Comparison of ENCODE assay signal across 12 cellular contexts in genomic region chr2:237864940-237865622, GRCh38. TPM values are rescaled to one million over a fixed set of nuclear protein-coding genes. Genes with fewer than 3 reads are reported as not detected.
DNase-seq lines count a peak whose midpoint lies in the region; ATAC-seq and TF ChIP-seq lines count a peak whose summit lies in the region.
"Had no signal": no experiment of that assay in that cellular context is flagged by ENCODE, and none has a peak within 500 bp of the region (broad histone marks: within the 10 kb centered on the region; RNA-seq: fewer than 3 reads in every experiment).

No MANE protein-coding gene starts in this region.

- intact Hi-C loops in thyroid gland (cut with DNase I) = no loop called here

- peak overlapping the region; percentile 92 for H3K27ac ChIP-seq in mesodermal cell (ENCODE audit: low read depth, low read length, severe bottlenecking)
- no peak overlapping the region for H3K27ac ChIP-seq in thyroid gland

- H3K4me3 ChIP-seq in mesodermal cell (ENCODE audit: extremely low read depth, insufficient read depth, low read length, poor library complexity, severe bottlenecking) (no peak overlapping the region), thyroid gland (replicated peaks in 1 of 3) (no peak overlapping the region)

- peaks cover 53% of the 10 kb centered on the region for H3K4me1 ChIP-seq in mesodermal cell (ENCODE audit: control insufficient read depth, insufficient read depth, low read length, poor library complexity, severe bottlenecking)
- H3K4me1 ChIP-seq in thyroid gland = peaks cover 0 to under 1% of the 10 kb centered on the region in 2 donors

- H3K9me3 ChIP-seq in mesodermal cell (ENCODE audit: control insufficient read depth, low read length) (no peaks in the 10 kb centered on the region), thyroid gland (no peaks in the 10 kb centered on the region)

- H3K27me3 ChIP-seq in thyroid gland = no peaks in the 10 kb centered on the region

- WGBS in mesodermal cell (ENCODE audit: insufficient coverage in 2 of 2), 2 experiments = 88 to 89% methylated on average over 6 to 8 of the region's 9 CpGs
- 82 to 84% methylated on average over 9 of the region's 9 CpGs for WGBS in thyroid gland, 2 donors

- DNase-seq in 8988T = peak; percentile 92
- DNase-seq in M059J (ENCODE audit: low read depth) = peak; percentile 86
- DNase-seq in dermis blood vessel endothelial cell = peak; percentile 44
- DNase-seq in thyroid gland = no peak
- no peak for DNase-seq in stimulated activated CD4-positive, alpha-beta T cell treated with anti-CD3 and anti-CD28 coated beads, Interleukin-4, amount 100 ng/mL, for 24 hours
- DNase-seq: activated effector memory CD4-positive, alpha-beta T cell treated with Interleukin-2 at 50 U/mL for 16 hours; stimulated activated naive CD4-positive, alpha-beta T cell treated with Interleukin-2 at 50 U/mL for 16 hours; T-helper 1 cell had no signal

- no peak for TF ChIP-seq POLR2A in thyroid gland (IDR thresholded peaks at IDR 0.05)

- no peak for ATAC-seq in GM19397 (IDR thresholded peaks at IDR 0.05; ENCODE audit: unreplicated experiment)
- ATAC-seq in GM19324 (IDR thresholded peaks at IDR 0.05; ENCODE audit: low FRiP score, unreplicated experiment) = no peak

- no peak for TF ChIP-seq CTCF in thyroid gland (IDR thresholded peaks at IDR 0.05)

- no peaks in the 10 kb centered on the region for H3K36me3 ChIP-seq in mesodermal cell (ENCODE audit: control insufficient read depth, insufficient read depth, low read length)
- H3K36me3 ChIP-seq in thyroid gland = no peaks in the 10 kb centered on the region

RNA-seq across cellular contexts. Expression of gene RAMP1, which starts 5.7 kb away (rescaled TPM):
- 25.4 and 35.8 TPM in 2 replicates for total RNA-seq in M059J (2014; rRNA removed; shearing (Covaris generic))
- total RNA-seq in dermis blood vessel endothelial cell = 0.85 TPM in 1 of 2 replicates, not detected in the other
- polyA plus RNA-seq in mesodermal cell (2013, experiment 1 of 2) = 6.6 TPM
- polyA plus RNA-seq in mesodermal cell (2013, experiment 2 of 2) = 4.9 TPM
- total RNA-seq in thyroid gland = 1 to 10 TPM in 3 of 4 donors, under 1 TPM in 1; 0.78 to 4.2 (median 3.0) TPM
- total RNA-seq: pulmonary artery endothelial cell had no signal

Comparison
In these comparisons a context has a peak if more than half of its experiments do, and no peak if none do; other contexts are left out.
1. DNase-seq: peak in 8988T (single experiment), M059J (single experiment) and dermis blood vessel endothelial cell (single experiment); none in thyroid gland (0 of 2) and stimulated activated CD4-positive, alpha-beta T cell treated with anti-CD3 and anti-CD28 coated beads, Interleukin-4, amount 100 ng/mL, for 24 hours (single experiment).